ENCODE assay signal across 1 cellular context in the genomic region with DNA sequence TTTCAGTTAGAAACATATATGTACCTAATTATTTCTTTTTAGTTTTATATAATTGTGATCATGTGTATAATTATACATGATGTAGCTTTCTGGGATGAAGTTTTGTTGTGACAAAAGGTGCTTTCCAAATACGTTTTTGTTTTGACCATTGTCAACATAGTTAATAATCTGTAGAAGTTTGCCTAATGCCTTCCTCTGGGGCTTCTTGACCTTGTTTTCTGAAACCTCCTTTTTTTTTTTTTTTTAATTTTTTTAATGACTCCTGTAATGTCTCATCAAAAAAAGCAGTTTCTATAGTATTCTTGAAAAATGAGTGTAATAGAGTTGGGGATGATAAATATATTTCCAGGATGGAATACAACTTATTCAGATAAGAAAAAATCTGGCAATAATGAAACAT.
A peak's percentile ranks its signal among the peaks of the same experiment; 100 is the strongest.
TF ChIP-seq lines count a peak whose summit lies in the region.

No MANE protein-coding gene starts in this region.

TF ChIP-seq in K562, 482 proteins besides CTCF, POLR2A, EP300 and RAD21:
- TF ChIP-seq, protein P1, sequence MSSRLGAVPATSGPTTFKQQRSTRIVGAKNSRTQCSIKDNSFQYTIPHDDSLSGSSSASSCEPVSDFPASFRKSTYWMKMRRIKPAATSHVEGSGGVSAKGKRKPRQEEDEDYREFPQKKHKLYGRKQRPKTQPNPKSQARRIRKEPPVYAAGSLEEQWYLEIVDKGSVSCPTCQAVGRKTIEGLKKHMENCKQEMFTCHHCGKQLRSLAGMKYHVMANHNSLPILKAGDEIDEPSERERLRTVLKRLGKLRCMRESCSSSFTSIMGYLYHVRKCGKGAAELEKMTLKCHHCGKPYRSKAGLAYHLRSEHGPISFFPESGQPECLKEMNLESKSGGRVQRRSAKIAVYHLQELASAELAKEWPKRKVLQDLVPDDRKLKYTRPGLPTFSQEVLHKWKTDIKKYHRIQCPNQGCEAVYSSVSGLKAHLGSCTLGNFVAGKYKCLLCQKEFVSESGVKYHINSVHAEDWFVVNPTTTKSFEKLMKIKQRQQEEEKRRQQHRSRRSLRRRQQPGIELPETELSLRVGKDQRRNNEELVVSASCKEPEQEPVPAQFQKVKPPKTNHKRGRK (tag; IDR thresholded peaks at IDR 0.05): 0 out of 2 replicates have a peak, but pooled peaks have one; percentile 11
- no peak for TF ChIP-seq SIX5 (IDR thresholded peaks at IDR 0.05; ENCODE audit: borderline replicate concordance in 1 of 2, insufficient read depth in 1 of 2, low read depth in 1 of 2, low read length in 2 of 2)
